37 cellular contexts compared by ENCODE assay signal in the genomic region with DNA sequence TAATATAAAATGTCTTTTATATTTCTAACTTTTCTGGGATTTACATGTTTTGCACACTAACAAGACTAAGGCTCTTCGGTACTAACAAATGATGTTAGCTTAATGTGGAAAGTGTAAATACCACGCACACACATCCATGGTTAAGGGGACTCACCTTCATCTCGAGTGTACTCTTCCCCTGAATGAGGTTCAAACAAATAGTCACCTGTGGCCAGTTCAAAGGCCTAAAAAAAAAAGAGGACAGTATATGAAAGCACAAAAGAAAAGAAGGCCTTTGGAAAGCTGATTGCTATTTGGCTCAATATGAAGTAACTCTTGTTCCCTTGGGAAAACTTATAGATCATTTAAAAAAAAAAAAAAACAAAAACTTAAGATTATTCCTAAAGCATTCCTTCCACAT. TPM values are rescaled to one million over a fixed set of nuclear protein-coding genes. Genes with fewer than 3 reads are reported as not detected.
"Had no signal": no experiment of that assay in that cellular context is flagged by ENCODE, and none has a peak within 500 bp of the region (broad histone marks: within the 10 kb centered on the region; RNA-seq: fewer than 3 reads in every experiment).

No MANE protein-coding gene starts in this region.

- H3K4me1 ChIP-seq: adrenal gland, breast epithelium had no signal

- ATAC-seq: activated CD8-positive, alpha-beta T cell treated with anti-CD3 and anti-CD28 coated beads for 36 hours; activated naive CD4-positive, alpha-beta T cell treated with anti-CD3 and anti-CD28 coated beads, Interleukin-2, amount 50 U/mL, for 72 hours; activated T-cell treated with anti-CD3 and anti-CD28 coated beads, Interleukin-2, amount 50 U/mL, for 4 hours; activated T-cell treated with anti-CD3 and anti-CD28 coated beads, Interleukin-2, amount 50 U/mL, for 72 hours; activated T-helper 17 cell treated with anti-CD3 and anti-CD28 coated beads, Interleukin-2, amount 50 U/mL, for 72 hours; body of pancreas had no signal

- FAIRE-seq: astrocyte, TTC549 had no signal

- H3K9me3 ChIP-seq: adrenal gland, body of pancreas, breast epithelium had no signal

- H3K27ac ChIP-seq: adrenal gland, body of pancreas, brain microvascular endothelial cell, breast epithelium, VCaP had no signal

- H3K4me3 ChIP-seq: adrenal gland, body of pancreas, breast epithelium had no signal

- DNase-seq: activated B cell treated with CpG ODN at 0.5 μM for 24 hours; activated CD4-positive, alpha-beta memory T cell treated with anti-CD3 and anti-CD28 coated beads for 36 hours; activated CD4-positive, alpha-beta T cell treated with anti-CD3 and anti-CD28 coated beads for 4 hours; activated CD4-positive, alpha-beta T cell treated with anti-CD3 and anti-CD28 coated beads, Interleukin-2, amount 10 ng/mL, durations not matched to agents 24 days and 14 days; activated CD4-positive, alpha-beta T cell treated with anti-CD3 and anti-CD28 coated beads, Interleukin-2, amount 50 U/mL, for 1 hour; activated CD4-positive, alpha-beta T cell treated with anti-CD3 and anti-CD28 coated beads, Interleukin-2, amount 50 U/mL, for 4 hours; activated CD4-positive, CD25-positive, alpha-beta regulatory T cell treated with anti-CD3 and anti-CD28 coated beads, Interleukin-2, amount 50 U/mL, for 72 hours; activated CD8-positive, alpha-beta memory T cell treated with anti-CD3 and anti-CD28 coated beads, Interleukin-2, amount 50 U/mL, for 4 hours; activated CD8-positive, alpha-beta T cell treated with anti-CD3 and anti-CD28 coated beads for 36 hours; activated effector memory CD4-positive, alpha-beta T cell treated with anti-CD3 and anti-CD28 coated beads, Interleukin-2, amount 50 U/mL, for 16 hours; activated gamma-delta T cell treated with Interleukin-2 at 50 U/mL for 16 hours; activated naive CD4-positive, alpha-beta T cell; activated naive CD4-positive, alpha-beta T cell treated with anti-CD3 and anti-CD28 coated beads for 36 hours; activated naive CD4-positive, alpha-beta T cell treated with anti-CD3 and anti-CD28 coated beads, Interleukin-2, amount 50 U/mL, for 16 hours; activated naive CD8-positive, alpha-beta T cell treated with anti-CD3 and anti-CD28 coated beads for 36 hours; activated T-cell treated with anti-CD3 and anti-CD28 coated beads for 4 hours; activated T-cell treated with anti-CD3 and anti-CD28 coated beads, Interleukin-2, amount 50 U/mL, for 1 hour; activated T-cell treated with anti-CD3 and anti-CD28 coated beads, Interleukin-2, amount 50 U/mL, for 4 hours; activated T-cell treated with anti-CD3 and anti-CD28 coated beads, Interleukin-2, amount 50 U/mL, for 72 hours; adrenal gland; amniotic stem cell; aorta; body of pancreas; brain microvascular endothelial cell; central memory CD4-positive, alpha-beta T cell; T-helper 2 cell; T-helper 9 cell had no signal

- H3K27me3 ChIP-seq: adrenal gland, body of pancreas, brain microvascular endothelial cell, breast epithelium had no signal

- H3K36me3 ChIP-seq: breast epithelium had no signal

RNA-seq across cellular contexts. Expression of a gene that starts 37.2 kb away (rescaled TPM):
- total RNA-seq: activated B cell treated with CpG ODN at 0.5 μM for 24 hours; activated CD4-positive, alpha-beta memory T cell treated with anti-CD3 and anti-CD28 coated beads for 36 hours; activated CD4-positive, alpha-beta T cell treated with anti-CD3 and anti-CD28 coated beads, Interleukin-2, amount 10 ng/mL, durations not matched to agents 24 days and 14 days; activated CD8-positive, alpha-beta memory T cell treated with anti-CD3 and anti-CD28 coated beads for 36 hours; activated CD8-positive, alpha-beta T cell treated with anti-CD3 and anti-CD28 coated beads for 36 hours; activated naive CD4-positive, alpha-beta T cell treated with anti-CD3 and anti-CD28 coated beads for 36 hours; activated naive CD4-positive, alpha-beta T cell treated with anti-CD3 and anti-CD28 coated beads, Interleukin-2, amount 50 U/mL, for 72 hours; activated naive CD8-positive, alpha-beta T cell treated with anti-CD3 and anti-CD28 coated beads for 36 hours; activated T-cell treated with anti-CD3 and anti-CD28 coated beads, Interleukin-2, amount 50 U/mL, for 4 hours; activated T-cell treated with anti-CD3 and anti-CD28 coated beads, Interleukin-2, amount 50 U/mL, for 72 hours; activated T-helper 1 cell treated with anti-CD3 and anti-CD28 coated beads, Interleukin-12 subunit alpha, Interleukin-12 subunit beta, Interleukin-2, Interleukin-4 antibody, amounts not matched to agents 30 ng/mL and 10 ng/mL and 1 ng/mL, durations not matched to agents 14 hours and 24 hours and 36 hours; aorta; astrocyte; breast epithelium; cardiac septum had no signal
- polyA plus RNA-seq: aorta had no signal

RNA-seq across cellular contexts. Expression of a gene that starts 45.3 kb away (rescaled TPM):
- total RNA-seq: activated B cell treated with CpG ODN at 0.5 μM for 24 hours; activated CD4-positive, alpha-beta memory T cell treated with anti-CD3 and anti-CD28 coated beads for 36 hours; activated CD4-positive, alpha-beta T cell treated with anti-CD3 and anti-CD28 coated beads, Interleukin-2, amount 10 ng/mL, durations not matched to agents 24 days and 14 days; activated CD8-positive, alpha-beta memory T cell treated with anti-CD3 and anti-CD28 coated beads for 36 hours; activated CD8-positive, alpha-beta T cell treated with anti-CD3 and anti-CD28 coated beads for 36 hours; activated naive CD4-positive, alpha-beta T cell treated with anti-CD3 and anti-CD28 coated beads for 36 hours; activated naive CD4-positive, alpha-beta T cell treated with anti-CD3 and anti-CD28 coated beads, Interleukin-2, amount 50 U/mL, for 72 hours; activated naive CD8-positive, alpha-beta T cell treated with anti-CD3 and anti-CD28 coated beads for 36 hours; activated T-cell treated with anti-CD3 and anti-CD28 coated beads, Interleukin-2, amount 50 U/mL, for 72 hours; activated T-helper 1 cell treated with anti-CD3 and anti-CD28 coated beads, Interleukin-12 subunit alpha, Interleukin-12 subunit beta, Interleukin-2, Interleukin-4 antibody, amounts not matched to agents 30 ng/mL and 10 ng/mL and 1 ng/mL, durations not matched to agents 14 hours and 24 hours and 36 hours; astrocyte; breast epithelium; cardiac septum; cerebellum had no signal
